1 cellular context compared by ENCODE assay signal in genomic region chr18:79988925-79989361, GRCh38.
TF ChIP-seq lines count a peak whose summit lies in the region.

No MANE protein-coding gene starts in this region.

TF ChIP-seq in GM12878, 131 proteins besides CTCF, POLR2A, EP300 and RAD21:
- TF ChIP-seq TCF3 (IDR thresholded peaks at IDR 0.05; ENCODE audit: borderline replicate concordance, insufficient read depth, low read depth, low read length) (no peak), ETV6 (conservative IDR thresholded peaks at IDR 0.05 in 1 of 2, IDR thresholded peaks at IDR 0.05 in 1 of 2; ENCODE audit: borderline replicate concordance in 1 of 2, low read depth in 1 of 2) (no peak), LARP7 (IDR thresholded peaks at IDR 0.05) (no peak), TARDBP (IDR thresholded peaks at IDR 0.05; ENCODE audit: borderline replicate concordance) (no peak), TAF1 (IDR thresholded peaks at IDR 0.05; ENCODE audit: borderline replicate concordance, low read depth, low read length) (no peak), ELK1 (IDR thresholded peaks at IDR 0.05; ENCODE audit: low read depth, low read length) (no peak), BHLHE40 (IDR thresholded peaks at IDR 0.05; ENCODE audit: borderline replicate concordance in 1 of 2, low read depth in 2 of 2, low read length in 1 of 2) (no peak), CBX3 (IDR thresholded peaks at IDR 0.05; ENCODE audit: borderline replicate concordance, low read depth) (no peak), POLR2AphosphoS2 (IDR thresholded peaks at IDR 0.05; ENCODE audit: low read depth, low read length) (no peak), CEBPB (IDR thresholded peaks at IDR 0.05; ENCODE audit: borderline replicate concordance in 1 of 2, low read depth in 2 of 2, low read length in 2 of 2) (no peak), SMAD5 (IDR thresholded peaks at IDR 0.05; ENCODE audit: low read depth) (no peak), REST (IDR thresholded peaks at IDR 0.05; ENCODE audit: low read depth, low read length) (no peak), PML (IDR thresholded peaks at IDR 0.05; ENCODE audit: low read length) (no peak), PRDM15 (CRISPR knock-in tag; IDR thresholded peaks at IDR 0.05) (no peak), CREB1 (IDR thresholded peaks at IDR 0.05; ENCODE audit: low read depth) (no peak), POLR2AphosphoS5 (IDR thresholded peaks at IDR 0.05; ENCODE audit: low read length) (no peak)
